ENCODE assay signal across 1 cellular context in genomic region chr11:15525582-15525981, GRCh38.
TF ChIP-seq lines count a peak whose summit lies in the region.

No MANE protein-coding gene starts in this region.

TF ChIP-seq in liver, 16 proteins besides CTCF, POLR2A, EP300 and RAD21 (continued from another document):
- no peak for TF ChIP-seq ATF3 (IDR thresholded peaks at IDR 0.05)
- no peak for TF ChIP-seq TAF1 (conservative IDR thresholded peaks at IDR 0.05)
- TF ChIP-seq SP1 (IDR thresholded peaks at IDR 0.05), result no peak
- no peak for TF ChIP-seq JUND (IDR thresholded peaks at IDR 0.05)
